ENCODE assay signal across 21 cellular contexts in genomic region chr4:10079256-10079655, GRCh38. TPM values are rescaled to one million over a fixed set of nuclear protein-coding genes. Genes with fewer than 3 reads are reported as not detected.
DNase-seq lines count a peak whose midpoint lies in the region; ATAC-seq, FAIRE-seq and TF ChIP-seq lines count a peak whose summit lies in the region.
"Had no signal": no experiment of that assay in that cellular context is flagged by ENCODE, and none has a peak within 500 bp of the region (broad histone marks: within the 10 kb centered on the region; RNA-seq: fewer than 3 reads in every experiment).

No MANE protein-coding gene starts in this region.

- H3K9me3 Mint-ChIP-seq in CD14-positive monocyte, result no peaks in the 10 kb centered on the region
- H3K9me3 Mint-ChIP-seq in effector memory CD8-positive, alpha-beta T cell, result no peaks in the 10 kb centered on the region
- H3K9me3 Mint-ChIP-seq in neural crest cell, result no peaks in the 10 kb centered on the region
- H3K9me3 Mint-ChIP-seq: neural progenitor cell had no signal

- no peak for ATAC-seq in effector memory CD8-positive, alpha-beta T cell (replicated peaks)
- ATAC-seq in GM19351 (IDR thresholded peaks at IDR 0.05; ENCODE audit: unreplicated experiment), result no peak
- ATAC-seq in HG02588 (IDR thresholded peaks at IDR 0.05; ENCODE audit: unreplicated experiment), result no peak
- ATAC-seq: foreskin keratinocyte, T-helper 17 cell had no signal

- H3K27me3 Mint-ChIP-seq in CD14-positive monocyte (ENCODE audit: low read depth in 3 of 3), result peaks cover 0 to 2% (median 1%) of the 10 kb centered on the region in 3 donors
- H3K27me3 Mint-ChIP-seq in effector memory CD8-positive, alpha-beta T cell, result no peaks in the 10 kb centered on the region
- no peaks in the 10 kb centered on the region for H3K27me3 Mint-ChIP-seq in neural crest cell (ENCODE audit: low read depth)
- H3K27me3 Mint-ChIP-seq: T-helper 17 cell had no signal

- TF ChIP-seq POLR2A in GM12891 (IDR thresholded peaks at IDR 0.05; ENCODE audit: low read depth, low read length), result no peak

- no peak overlapping the region for H3K4me3 Mint-ChIP-seq in CD14-positive monocyte
- peak overlapping the region in 1 of 2 donors; percentile 29 for H3K4me3 Mint-ChIP-seq in effector memory CD8-positive, alpha-beta T cell
- no peak overlapping the region for H3K4me3 Mint-ChIP-seq in neural crest cell
- H3K4me3 Mint-ChIP-seq: neural progenitor cell, T-helper 17 cell had no signal

- peak; percentile 40 for DNase-seq in CD14-positive monocyte (ENCODE audit: low spot score)
- DNase-seq in GM12891 (ENCODE audit: insufficient read length, low spot score), result no peak
- no peak for DNase-seq in effector memory CD8-positive, alpha-beta T cell
- DNase-seq in neural crest cell (ENCODE audit: low read depth, low spot score), result no peak
- DNase-seq in NOMO-1 (lab: John Stamatoyannopoulos, UW; ENCODE audit: unreplicated experiment in 2 of 2), result no peak
- no peak for DNase-seq in NCI-H1417 (lab: John Stamatoyannopoulos, UW)
- DNase-seq: activated T-cell treated with anti-CD3 and anti-CD28 coated beads for 4 hours; BE2C; DMS153; foreskin keratinocyte; mammary epithelial cell; NCI-H187; SIG-M5; stimulated activated CD4-positive, alpha-beta T cell treated with anti-CD3 and anti-CD28 coated beads, Interleukin-4, amount 100 ng/mL, for 1 hour; transverse colon had no signal

- FAIRE-seq in GM12891 (lab: Jason Lieb, UNC), result no peak
- FAIRE-seq: endometrium, H54 had no signal

- intact Hi-C loops in CD14-positive monocyte (cut with micrococcal nuclease), result no loop called here

- H3K27ac Mint-ChIP-seq in CD14-positive monocyte, result peak overlapping the region in 6 of 7 donors; percentile 30 to 82 (median 67)
- peak overlapping the region; percentile 68 to 75 for H3K27ac Mint-ChIP-seq in effector memory CD8-positive, alpha-beta T cell
- peak overlapping the region; percentile 2 for H3K27ac Mint-ChIP-seq in neural crest cell (ENCODE audit: unreplicated experiment)
- H3K27ac Mint-ChIP-seq: neural progenitor cell had no signal

- H3K36me3 Mint-ChIP-seq in CD14-positive monocyte (peaks cover 94 to 98% of the 10 kb centered on the region in 2 donors), neural crest cell (ENCODE audit: low read depth) (peaks cover 18% of the 10 kb centered on the region)
- H3K36me3 Mint-ChIP-seq in effector memory CD8-positive, alpha-beta T cell (ENCODE audit: insufficient read depth), result peaks cover 98% of the 10 kb centered on the region

- peaks cover 24% of the 10 kb centered on the region for H3K4me1 Mint-ChIP-seq in CD14-positive monocyte
- peaks cover 0 to 8% of the 10 kb centered on the region in 2 donors for H3K4me1 Mint-ChIP-seq in effector memory CD8-positive, alpha-beta T cell (ENCODE audit: low read depth in 2 of 2)
- H3K4me1 Mint-ChIP-seq in neural crest cell, result no peaks in the 10 kb centered on the region

- no peak for TF ChIP-seq CTCF in CD14-positive monocyte (IDR thresholded peaks at IDR 0.05)
- TF ChIP-seq CTCF in neural crest cell (conservative IDR thresholded peaks at IDR 0.05), result no peak

TF ChIP-seq in GM12891, 5 proteins besides CTCF, POLR2A, EP300 and RAD21:
- TF ChIP-seq SPI1 (IDR thresholded peaks at IDR 0.05; ENCODE audit: low read depth, low read length) (no peak), POLR2AphosphoS5 (IDR thresholded peaks at IDR 0.05; ENCODE audit: low read depth, low read length) (peak; percentile 10; the same call in 1 of the 2 replicates)

RNA-seq across cellular contexts. Expression of gene WDR1, which starts 37.3 kb away (rescaled TPM):
- 100 to 1,000 TPM; 243 to 251 TPM for polyA plus RNA-seq in CD14-positive monocyte
- 199 TPM for polyA plus RNA-seq in GM12891 (2012; ENCODE audit: low read depth, missing spikeins)
- total RNA-seq in neural crest cell, result 154 and 155 TPM in 2 replicates

RNA-seq across cellular contexts. Expression of gene SLC2A9, which starts 58.0 kb away (rescaled TPM):
- 10 to 100 TPM; 34.7 to 38.6 TPM for polyA plus RNA-seq in CD14-positive monocyte
- polyA plus RNA-seq in GM12891 (2012; ENCODE audit: low read depth, missing spikeins), result 0.56 TPM
- 0.26 TPM in 1 of 2 replicates, not detected in the other for total RNA-seq in neural crest cell

Comparison
In these comparisons a context has a peak if more than half of its experiments do, and no peak if none do; other contexts are left out.
1. H3K27ac Mint-ChIP-seq: peak in every context shown above with its lines; median percentile 72 in effector memory CD8-positive, alpha-beta T cell; 67 in CD14-positive monocyte; 2 in neural crest cell.